ENCODE assay signal across 18 cellular contexts in genomic region chr3:48501196-48501595, GRCh38. TPM values are rescaled to one million over a fixed set of nuclear protein-coding genes. Genes with fewer than 3 reads are reported as not detected.
DNase-seq lines count a peak whose midpoint lies in the region; ATAC-seq and TF ChIP-seq lines count a peak whose summit lies in the region.
"Had no signal": no experiment of that assay in that cellular context is flagged by ENCODE, and none has a peak within 500 bp of the region (broad histone marks: within the 10 kb centered on the region; RNA-seq: fewer than 3 reads in every experiment).

No MANE protein-coding gene starts in this region.

- DNase-seq in activated CD8-positive, alpha-beta T cell treated with anti-CD3 and anti-CD28 coated beads, Interleukin-2, amount 10 ng/mL, durations not matched to agents 7 days and 5 days, result no peak
- no peak for DNase-seq in activated CD8-positive, alpha-beta T cell treated with anti-CD3 and anti-CD28 coated beads for 36 hours
- DNase-seq in PC-3 (no peak), progenitor cell of endocrine pancreas (ENCODE audit: low spot score, unreplicated experiment) (no peak), NCI-H526 treated with DMSO at 0.1 percent for 48 hours (lab: John Stamatoyannopoulos, UW) (no peak)
- DNase-seq: C1 segment of cervical spinal cord, DMS79, head of caudate nucleus, NCI-H1694 treated with DMSO at 0.1 percent for 48 hours, NCI-H2227 treated with DMSO at 0.1 percent for 48 hours had no signal

- POLR2A ChIA-PET in activated CD8-positive, alpha-beta T cell treated with anti-CD3 and anti-CD28 coated beads, Interleukin-2, amount 10 ng/mL, durations not matched to agents 7 days and 5 days (lab: Charles Lee), result interaction anchor here (1.8 kb wide), 1 partner anchor 28 kb away, joined by 5 read pairs; no protein-coding TSS in a partner anchor
- POLR2A ChIA-PET in activated CD8-positive, alpha-beta T cell treated with anti-CD3 and anti-CD28 coated beads for 36 hours (lab: Charles Lee), result no interaction called here
- POLR2A ChIA-PET in PC-3 (lab: Charles Lee; ENCODE audit: unreplicated experiment), result no interaction called here

- no peak for TF ChIP-seq CTCF in activated CD8-positive, alpha-beta T cell treated with anti-CD3 and anti-CD28 coated beads for 36 hours (IDR thresholded peaks at IDR 0.05)
- no peak for TF ChIP-seq CTCF in PC-3 (conservative IDR thresholded peaks at IDR 0.05; ENCODE audit: low read depth, low read length)
- TF ChIP-seq CTCF in progenitor cell of endocrine pancreas (IDR thresholded peaks at IDR 0.05; ENCODE audit: unreplicated experiment), result no peak

- no peak for ATAC-seq in activated CD8-positive, alpha-beta T cell treated with anti-CD3 and anti-CD28 coated beads, Interleukin-2, amount 10 ng/mL, durations not matched to agents 7 days and 5 days
- ATAC-seq in activated CD8-positive, alpha-beta T cell treated with anti-CD3 and anti-CD28 coated beads for 36 hours, result no peak
- ATAC-seq in PC-3, result no peak
- no peak for ATAC-seq in HG02938 (IDR thresholded peaks at IDR 0.05; ENCODE audit: unreplicated experiment)
- ATAC-seq in HG03025 (IDR thresholded peaks at IDR 0.05; ENCODE audit: low FRiP score, unreplicated experiment), result no peak
- ATAC-seq: SK-N-SH treated with all-trans-retinoic acid at 6 μM for 48 hours had no signal

- WGBS in esophagus, 2 donors, result 60 to 79% methylated on average over 7 of the region's 7 CpGs

- peak overlapping the region; percentile 24; the same call in 1 of the 2 replicates for H3K4me2 ChIP-seq in PC-3 (ENCODE audit: low read length)
- H3K4me2 ChIP-seq: smooth muscle cell had no signal

- H3K27ac ChIP-seq in PC-3 (ENCODE audit: low read length) (no peak overlapping the region), esophagus (ENCODE audit: low read depth in 2 of 2, low read length in 1 of 2) (peak overlapping the region; percentile 10 to 48)
- H3K27ac ChIP-seq: cardiac muscle cell, suprapubic skin had no signal

- H3K27me3 ChIP-seq in PC-3 (ENCODE audit: low read length) (no peaks in the 10 kb centered on the region), esophagus (ENCODE audit: control insufficient read depth in 1 of 2, insufficient read depth in 2 of 2, low read length in 2 of 2) (no peaks in the 10 kb centered on the region)
- H3K27me3 ChIP-seq: cardiac muscle cell, suprapubic skin had no signal

- H3K9ac ChIP-seq in PC-3 (ENCODE audit: low read length), result no peak overlapping the region

- H3K9me3 Mint-ChIP-seq in activated CD8-positive, alpha-beta T cell treated with anti-CD3 and anti-CD28 coated beads, Interleukin-2, amount 10 ng/mL, durations not matched to agents 7 days and 5 days (ENCODE audit: insufficient read depth), result no peaks in the 10 kb centered on the region
- no peaks in the 10 kb centered on the region for H3K9me3 Mint-ChIP-seq in activated CD8-positive, alpha-beta T cell treated with anti-CD3 and anti-CD28 coated beads for 36 hours
- H3K9me3 Mint-ChIP-seq in progenitor cell of endocrine pancreas (ENCODE audit: low read depth), result peaks cover 3% of the 10 kb centered on the region

- H2AFZ ChIP-seq in PC-3 (ENCODE audit: low read length), result no peak overlapping the region

- H3K36me3 ChIP-seq in PC-3 (ENCODE audit: low read depth, low read length), result no peaks in the 10 kb centered on the region
- H3K36me3 ChIP-seq in esophagus (ENCODE audit: control insufficient read depth in 2 of 2, insufficient read depth in 2 of 2, low read length in 1 of 2), result peaks cover 6 to 11% of the 10 kb centered on the region in 2 donors
- H3K36me3 ChIP-seq: cardiac muscle cell had no signal

- no peaks in the 10 kb centered on the region for H4K20me1 ChIP-seq in PC-3 (ENCODE audit: low read length)

- intact Hi-C loops in activated CD8-positive, alpha-beta T cell treated with anti-CD3 and anti-CD28 coated beads for 36 hours (cut with micrococcal nuclease), result no loop called here
- intact Hi-C loops in PC-3 (cut with micrococcal nuclease), result no loop called here

- peak overlapping the region; percentile 39 for H3K27ac Mint-ChIP-seq in activated CD8-positive, alpha-beta T cell treated with anti-CD3 and anti-CD28 coated beads, Interleukin-2, amount 10 ng/mL, durations not matched to agents 7 days and 5 days
- H3K27ac Mint-ChIP-seq in activated CD8-positive, alpha-beta T cell treated with anti-CD3 and anti-CD28 coated beads for 36 hours, result no peak overlapping the region
- peak overlapping the region; percentile 60 for H3K27ac Mint-ChIP-seq in progenitor cell of endocrine pancreas

- no peaks in the 10 kb centered on the region for H3K27me3 Mint-ChIP-seq in activated CD8-positive, alpha-beta T cell treated with anti-CD3 and anti-CD28 coated beads, Interleukin-2, amount 10 ng/mL, durations not matched to agents 7 days and 5 days (ENCODE audit: low read depth)
- no peaks in the 10 kb centered on the region for H3K27me3 Mint-ChIP-seq in activated CD8-positive, alpha-beta T cell treated with anti-CD3 and anti-CD28 coated beads for 36 hours
- H3K27me3 Mint-ChIP-seq in progenitor cell of endocrine pancreas, result no peaks in the 10 kb centered on the region

- H3K36me3 Mint-ChIP-seq in activated CD8-positive, alpha-beta T cell treated with anti-CD3 and anti-CD28 coated beads, Interleukin-2, amount 10 ng/mL, durations not matched to agents 7 days and 5 days (ENCODE audit: low read depth), result peaks cover 32% of the 10 kb centered on the region
- peaks cover 2% of the 10 kb centered on the region for H3K36me3 Mint-ChIP-seq in activated CD8-positive, alpha-beta T cell treated with anti-CD3 and anti-CD28 coated beads for 36 hours (ENCODE audit: low read depth)
- peaks cover 10% of the 10 kb centered on the region for H3K36me3 Mint-ChIP-seq in progenitor cell of endocrine pancreas (ENCODE audit: insufficient read depth)

- H3K9me3 ChIP-seq in PC-3 (ENCODE audit: low read length), result no peaks in the 10 kb centered on the region
- H3K9me3 ChIP-seq in esophagus (ENCODE audit: control insufficient read depth in 2 of 2, insufficient read depth in 1 of 2, low read depth in 1 of 2, low read length in 1 of 2), result no peaks in the 10 kb centered on the region
- H3K9me3 ChIP-seq: suprapubic skin had no signal

- H3K4me1 ChIP-seq in PC-3 (ENCODE audit: insufficient read depth, low read length) (peaks cover 41% of the 10 kb centered on the region), esophagus (ENCODE audit: control insufficient read depth in 2 of 2, insufficient read depth in 2 of 2, low read length in 1 of 2) (peaks cover 13 to 25% of the 10 kb centered on the region in 2 donors)

- BruUV-seq in PC-3 (replicated peaks; lab: Mats Ljungman, UMichigan), result no TSS peak

- H3K4me3 ChIP-seq in PC-3 (ENCODE audit: low read length) (no peak overlapping the region), esophagus (ENCODE audit: low read depth in 1 of 2, low read length in 2 of 2) (no peak overlapping the region)
- H3K4me3 ChIP-seq: cardiac muscle cell, lung, smooth muscle cell, suprapubic skin had no signal

- no peak overlapping the region for H3K4me3 Mint-ChIP-seq in activated CD8-positive, alpha-beta T cell treated with anti-CD3 and anti-CD28 coated beads, Interleukin-2, amount 10 ng/mL, durations not matched to agents 7 days and 5 days
- no peak overlapping the region for H3K4me3 Mint-ChIP-seq in activated CD8-positive, alpha-beta T cell treated with anti-CD3 and anti-CD28 coated beads for 36 hours
- H3K4me3 Mint-ChIP-seq in progenitor cell of endocrine pancreas (ENCODE audit: low read depth), result no peak overlapping the region

- H3K79me2 ChIP-seq in PC-3 (ENCODE audit: low read length), result peaks cover 30% of the 10 kb centered on the region

- CTCF ChIA-PET in activated CD8-positive, alpha-beta T cell treated with anti-CD3 and anti-CD28 coated beads, Interleukin-2, amount 10 ng/mL, durations not matched to agents 7 days and 5 days (lab: Charles Lee), result interaction anchor here (1.1 kb wide), 2 partner anchors 28 to 65 kb away, joined by 3 to 4 read pairs; no protein-coding TSS in a partner anchor
- CTCF ChIA-PET in activated CD8-positive, alpha-beta T cell treated with anti-CD3 and anti-CD28 coated beads for 36 hours (lab: Charles Lee), result interaction anchor here (0.8 to 1.5 kb wide), 4 partner anchors 47 to 101 kb away, joined by 3 read pairs; no protein-coding TSS in a partner anchor
- CTCF ChIA-PET in PC-3 (lab: Charles Lee), result no interaction called here

- H3K9me2 ChIP-seq in PC-3 (replicated peaks; ENCODE audit: low read length), result no peaks in the 10 kb centered on the region

- no peaks in the 10 kb centered on the region for H3F3A ChIP-seq in PC-3 (ENCODE audit: low read length, unreplicated experiment)

- peaks cover 50% of the 10 kb centered on the region for H3K4me1 Mint-ChIP-seq in activated CD8-positive, alpha-beta T cell treated with anti-CD3 and anti-CD28 coated beads, Interleukin-2, amount 10 ng/mL, durations not matched to agents 7 days and 5 days (ENCODE audit: low read depth)
- peaks cover 25% of the 10 kb centered on the region for H3K4me1 Mint-ChIP-seq in activated CD8-positive, alpha-beta T cell treated with anti-CD3 and anti-CD28 coated beads for 36 hours (ENCODE audit: low read depth)
- H3K4me1 Mint-ChIP-seq in progenitor cell of endocrine pancreas (ENCODE audit: low read depth), result peaks cover 5% of the 10 kb centered on the region

RNA-seq across cellular contexts. Expression of gene SHISA5, which starts 2.8 kb away (rescaled TPM):
- total RNA-seq in activated CD8-positive, alpha-beta T cell treated with anti-CD3 and anti-CD28 coated beads, Interleukin-2, amount 10 ng/mL, durations not matched to agents 7 days and 5 days, result 100 to 1,000 TPM; 195 to 201 TPM
- 10 to 100 TPM; 65.9 to 71.4 TPM for total RNA-seq in activated CD8-positive, alpha-beta T cell treated with anti-CD3 and anti-CD28 coated beads for 36 hours
- total RNA-seq in PC-3 (2014; rRNA removed) (159 and 164 TPM in 2 replicates), progenitor cell of endocrine pancreas (157 and 162 TPM in 2 replicates)
- polyA plus RNA-seq in esophagus, result 10 to 100 TPM; 54.0 to 94.9 TPM

RNA-seq across cellular contexts. Expression of gene ATRIP, which starts 54.7 kb away (rescaled TPM):
- total RNA-seq in activated CD8-positive, alpha-beta T cell treated with anti-CD3 and anti-CD28 coated beads, Interleukin-2, amount 10 ng/mL, durations not matched to agents 7 days and 5 days, result 10 to 100 TPM; 18.8 to 20.3 TPM
- 10 to 100 TPM; 12.4 to 15.0 TPM for total RNA-seq in activated CD8-positive, alpha-beta T cell treated with anti-CD3 and anti-CD28 coated beads for 36 hours
- total RNA-seq in PC-3 (2014; rRNA removed), result 13.9 and 16.1 TPM in 2 replicates
- 1 to 10 TPM; 4.9 to 5.7 TPM for polyA plus RNA-seq in esophagus
- total RNA-seq in progenitor cell of endocrine pancreas, result 13.8 and 15.2 TPM in 2 replicates

RNA-seq across cellular contexts. Expression of gene PFKFB4, which starts 55.4 kb away (rescaled TPM):
- 10 to 100 TPM; 42.8 to 49.1 TPM for total RNA-seq in activated CD8-positive, alpha-beta T cell treated with anti-CD3 and anti-CD28 coated beads, Interleukin-2, amount 10 ng/mL, durations not matched to agents 7 days and 5 days
- 10 to 100 TPM; 90.8 to 94.0 TPM for total RNA-seq in activated CD8-positive, alpha-beta T cell treated with anti-CD3 and anti-CD28 coated beads for 36 hours
- total RNA-seq in PC-3 (2014; rRNA removed) (33.5 and 35.2 TPM in 2 replicates), progenitor cell of endocrine pancreas (39.7 and 45.0 TPM in 2 replicates)
- 1 to 10 TPM; 3.8 to 9.2 TPM for polyA plus RNA-seq in esophagus
